15 cellular contexts compared by ENCODE assay signal in the genomic region with DNA sequence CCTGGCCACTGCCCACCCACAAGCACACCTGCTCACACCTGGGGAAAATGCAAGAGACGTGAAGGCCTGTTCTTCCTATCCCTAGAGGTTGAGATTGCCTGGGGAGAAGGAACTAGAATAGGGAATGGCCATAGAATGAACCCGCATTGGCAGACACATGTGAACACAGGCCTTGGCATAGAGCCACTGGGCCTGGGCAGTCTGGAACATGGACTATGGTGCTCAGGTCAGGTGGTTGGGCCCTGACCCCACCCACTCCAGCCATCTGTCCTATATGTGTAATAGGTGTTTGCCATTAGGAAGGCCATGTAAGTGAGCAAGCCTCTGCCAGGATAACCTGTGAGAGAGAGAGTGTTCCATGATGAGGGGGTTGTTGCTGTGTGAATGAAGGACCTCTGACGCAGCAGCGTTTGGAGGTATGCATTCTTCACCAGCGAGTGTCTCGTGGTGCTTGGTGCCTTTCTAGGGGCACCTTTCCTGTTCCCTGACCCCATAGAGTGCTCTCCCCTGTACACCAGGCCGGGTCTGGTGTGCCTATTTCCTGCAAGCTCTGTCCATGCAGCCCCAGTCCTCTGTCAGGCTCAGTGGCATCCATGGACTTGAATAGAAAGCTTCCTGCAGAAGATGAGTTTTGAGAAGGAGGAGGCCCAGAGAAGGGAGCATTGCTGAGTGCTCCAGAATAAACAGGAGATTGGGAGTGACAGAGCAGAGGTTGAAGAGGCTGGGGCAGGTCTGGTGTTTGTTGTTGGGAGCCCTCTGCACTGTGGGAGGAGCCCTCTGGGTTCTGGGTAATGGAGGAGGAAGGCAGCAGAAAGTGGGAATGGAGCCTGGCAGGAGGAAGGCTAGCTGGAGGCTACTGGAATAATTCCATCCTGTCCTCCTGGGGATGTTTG. TPM values are rescaled to one million over a fixed set of nuclear protein-coding genes. Genes with fewer than 3 reads are reported as not detected.
A peak's percentile ranks its signal among the peaks of the same experiment; 100 is the strongest.
DNase-seq lines count a peak whose midpoint lies in the region; ATAC-seq and TF ChIP-seq lines count a peak whose summit lies in the region.
"Had no signal": no experiment of that assay in that cellular context is flagged by ENCODE, and none has a peak within 500 bp of the region (broad histone marks: within the 10 kb centered on the region; RNA-seq: fewer than 3 reads in every experiment).

No MANE protein-coding gene starts in this region.

- no peak for ATAC-seq in activated naive CD4-positive, alpha-beta T cell treated with anti-CD3 and anti-CD28 coated beads, Interleukin-2, amount 50 U/mL, for 72 hours
- no peak for ATAC-seq in HG02840 (IDR thresholded peaks at IDR 0.05; ENCODE audit: low FRiP score, unreplicated experiment)
- ATAC-seq: A549 had no signal

- H3K36me3 Mint-ChIP-seq in T-helper 1 cell treated with Interleukin-12 subunit alpha and Interleukin-12 subunit beta and Interleukin-4 antibody, amounts not matched to agents 30 μg/mL and 1 μg/mL, for 36 hours (ENCODE audit: low read depth): peaks cover 7% of the 10 kb centered on the region
- H3K36me3 Mint-ChIP-seq in activated naive CD4-positive, alpha-beta T cell treated with anti-CD3 and anti-CD28 coated beads, Interleukin-2, amount 50 U/mL, for 72 hours: no peaks in the 10 kb centered on the region

- H3K9me3 ChIP-seq in esophagus muscularis mucosa (no peaks in the 10 kb centered on the region), skeletal muscle tissue (ENCODE audit: control insufficient read depth in 3 of 3, low read length in 3 of 3) (no peaks in the 10 kb centered on the region)
- H3K9me3 ChIP-seq: A549, vagina had no signal

- H3K4me3 Mint-ChIP-seq in T-helper 1 cell treated with Interleukin-12 subunit alpha and Interleukin-12 subunit beta and Interleukin-4 antibody, amounts not matched to agents 30 μg/mL and 1 μg/mL, for 36 hours: no peak overlapping the region

- intact Hi-C loops in esophagus muscularis mucosa (cut with DNase I): no loop called here

- H3K4me1 ChIP-seq in esophagus muscularis mucosa (peaks cover 40 to 58% (median 49%) of the 10 kb centered on the region in 4 donors), skeletal muscle tissue (ENCODE audit: control insufficient read depth in 3 of 3, insufficient read depth in 3 of 3, low read length in 3 of 3) (peaks cover 61 to 74% (median 64%) of the 10 kb centered on the region in 3 donors)

- no peak for DNase-seq in T-helper 1 cell
- DNase-seq in RWPE1 (ENCODE audit: low spot score): no peak
- no peak for DNase-seq in esophagus muscularis mucosa (ENCODE audit: extremely low spot score)
- DNase-seq in activated naive CD4-positive, alpha-beta T cell treated with anti-CD3 and anti-CD28 coated beads, Interleukin-2, amount 50 U/mL, for 72 hours (ENCODE audit: low spot score in 2 of 2): no peak
- DNase-seq in NCI-H2227 (lab: John Stamatoyannopoulos, UW; ENCODE audit: unreplicated experiment): no peak
- DNase-seq: activated CD4-positive, CD25-positive, alpha-beta regulatory T cell; activated gamma-delta T cell; dermis blood vessel endothelial cell; kidney had no signal

- TF ChIP-seq POLR2A in esophagus muscularis mucosa (IDR thresholded peaks at IDR 0.05; ENCODE audit: low read depth): no peak

- TF ChIP-seq EP300 in esophagus muscularis mucosa (IDR thresholded peaks at IDR 0.05): no peak

- H3K4me3 ChIP-seq in esophagus muscularis mucosa: no peak overlapping the region
- H3K4me3 ChIP-seq in skeletal muscle tissue (ENCODE audit: low read length in 3 of 3): peak overlapping the region in 1 of 3 donors; percentile 13
- H3K4me3 ChIP-seq: A549, smooth muscle cell, vagina had no signal

- no peaks in the 10 kb centered on the region for H3K9me3 Mint-ChIP-seq in T-helper 1 cell treated with Interleukin-12 subunit alpha and Interleukin-12 subunit beta and Interleukin-4 antibody, amounts not matched to agents 30 μg/mL and 1 μg/mL, for 36 hours
- H3K9me3 Mint-ChIP-seq in activated naive CD4-positive, alpha-beta T cell treated with anti-CD3 and anti-CD28 coated beads, Interleukin-2, amount 50 U/mL, for 72 hours: no peaks in the 10 kb centered on the region

- H3K9ac ChIP-seq in skeletal muscle tissue (ENCODE audit: low read depth in 1 of 3, low read length in 3 of 3): peak overlapping the region in 2 of 3 donors; percentile 36 to 62

- peak overlapping the region; percentile 79 for H3K27ac ChIP-seq in RWPE1
- peak overlapping the region; percentile 65 to 83 (median 70) for H3K27ac ChIP-seq in esophagus muscularis mucosa (replicated peaks in 1 of 4)
- peak overlapping the region; percentile 81 for H3K27ac ChIP-seq in skeletal muscle tissue (ENCODE audit: low read depth, low read length)
- H3K27ac ChIP-seq: A549, vagina had no signal

- CTCF ChIA-PET in RWPE1 (lab: Yijun Ruan, JAX): interaction anchor here (0.7 to 1.0 kb wide), 2 partner anchors 13 to 70 kb away, joined by 3 read pairs; no protein-coding TSS in a partner anchor

- POLR2A ChIA-PET in RWPE1 (lab: Yijun Ruan, JAX; ENCODE audit: low non-redundant PET): interaction anchor here (0.6 kb wide), 1 partner anchor 16 kb away, joined by 3 read pairs; no protein-coding TSS in a partner anchor

- no peaks in the 10 kb centered on the region for H3K27me3 Mint-ChIP-seq in T-helper 1 cell treated with Interleukin-12 subunit alpha and Interleukin-12 subunit beta and Interleukin-4 antibody, amounts not matched to agents 30 μg/mL and 1 μg/mL, for 36 hours (ENCODE audit: low read depth)

- peaks cover 0 to 46% (median 31%) of the 10 kb centered on the region in 4 donors for H3K36me3 ChIP-seq in esophagus muscularis mucosa
- H3K36me3 ChIP-seq in skeletal muscle tissue (ENCODE audit: control insufficient read depth in 3 of 3, insufficient read depth in 3 of 3, low read length in 3 of 3): peaks cover 14 to 17% (median 15%) of the 10 kb centered on the region in 3 donors

- TF ChIP-seq CTCF in RWPE1 (conservative IDR thresholded peaks at IDR 0.05; ENCODE audit: low read depth) (no peak), esophagus muscularis mucosa (IDR thresholded peaks at IDR 0.05) (no peak)

- 79% methylated on average over 7 of the region's 7 CpGs for WGBS in esophagus muscularis mucosa

- peaks cover 21% of the 10 kb centered on the region for H3K4me1 Mint-ChIP-seq in T-helper 1 cell treated with Interleukin-12 subunit alpha and Interleukin-12 subunit beta and Interleukin-4 antibody, amounts not matched to agents 30 μg/mL and 1 μg/mL, for 36 hours (ENCODE audit: low read depth)

- peak overlapping the region; percentile 16 for H3K27ac Mint-ChIP-seq in T-helper 1 cell treated with Interleukin-12 subunit alpha and Interleukin-12 subunit beta and Interleukin-4 antibody, amounts not matched to agents 30 μg/mL and 1 μg/mL, for 36 hours
- peak overlapping the region in 1 of 2 donors; percentile 34 for H3K27ac Mint-ChIP-seq in activated naive CD4-positive, alpha-beta T cell treated with anti-CD3 and anti-CD28 coated beads, Interleukin-2, amount 50 U/mL, for 72 hours

- no peaks in the 10 kb centered on the region for H3K27me3 ChIP-seq in esophagus muscularis mucosa
- no peaks in the 10 kb centered on the region for H3K27me3 ChIP-seq in skeletal muscle tissue (ENCODE audit: control insufficient read depth in 3 of 3, insufficient read depth in 3 of 3, low read length in 3 of 3)
- H3K27me3 ChIP-seq: vagina had no signal

RNA-seq across cellular contexts. Expression of gene CTRL, which starts 15.6 kb away (rescaled TPM):
- total RNA-seq in esophagus muscularis mucosa: 1 to 10 TPM in 1 of 4 donors, under 1 TPM in 2, not detected in 1; 0.80 to 1.1 (median 0.99) TPM
- total RNA-seq in skeletal muscle tissue: 1.0 TPM
- 1 to 10 TPM; 1.8 to 3.8 TPM for total RNA-seq in activated naive CD4-positive, alpha-beta T cell treated with anti-CD3 and anti-CD28 coated beads, Interleukin-2, amount 50 U/mL, for 72 hours

RNA-seq across cellular contexts. Expression of gene PSMB10, which starts 20.6 kb away (rescaled TPM):
- total RNA-seq in esophagus muscularis mucosa (10 to 100 TPM; 17.2 to 51.6 (median 36.1) TPM), skeletal muscle tissue (28.7 TPM)
- 100 to 1,000 TPM; 156 to 215 TPM for total RNA-seq in activated naive CD4-positive, alpha-beta T cell treated with anti-CD3 and anti-CD28 coated beads, Interleukin-2, amount 50 U/mL, for 72 hours

RNA-seq across cellular contexts. Expression of gene PSKH1, which starts 23.0 kb away (rescaled TPM):
- total RNA-seq in esophagus muscularis mucosa (10 to 100 TPM; 16.1 to 35.4 (median 26.4) TPM), skeletal muscle tissue (9.9 TPM)
- total RNA-seq in activated naive CD4-positive, alpha-beta T cell treated with anti-CD3 and anti-CD28 coated beads, Interleukin-2, amount 50 U/mL, for 72 hours: 10 to 100 TPM in 1 of 2 donors, 1 to 10 TPM in 1; 3.5 to 11.6 TPM

RNA-seq across cellular contexts. Expression of gene LCAT, which starts 27.8 kb away (rescaled TPM):
- total RNA-seq in esophagus muscularis mucosa: 10 to 100 TPM; 13.9 to 43.1 (median 22.0) TPM
- 4.2 TPM for total RNA-seq in skeletal muscle tissue
- 10 to 100 TPM; 15.7 to 32.5 TPM for total RNA-seq in activated naive CD4-positive, alpha-beta T cell treated with anti-CD3 and anti-CD28 coated beads, Interleukin-2, amount 50 U/mL, for 72 hours

RNA-seq across cellular contexts. Expression of gene NRN1L, which starts 31.4 kb away (rescaled TPM):
- 1 to 10 TPM in 1 of 4 donors, under 1 TPM in 1, not detected in 2; 0.99 to 1.7 TPM for total RNA-seq in esophagus muscularis mucosa
- total RNA-seq in skeletal muscle tissue: 1.0 TPM
- total RNA-seq in activated naive CD4-positive, alpha-beta T cell treated with anti-CD3 and anti-CD28 coated beads, Interleukin-2, amount 50 U/mL, for 72 hours: under 1 TPM in 1 of 2 donors, not detected in 1; 0.78 TPM
- total RNA-seq: smooth muscle cell, vagina had no signal
